12 cellular contexts compared by ENCODE assay signal in the genomic region with DNA sequence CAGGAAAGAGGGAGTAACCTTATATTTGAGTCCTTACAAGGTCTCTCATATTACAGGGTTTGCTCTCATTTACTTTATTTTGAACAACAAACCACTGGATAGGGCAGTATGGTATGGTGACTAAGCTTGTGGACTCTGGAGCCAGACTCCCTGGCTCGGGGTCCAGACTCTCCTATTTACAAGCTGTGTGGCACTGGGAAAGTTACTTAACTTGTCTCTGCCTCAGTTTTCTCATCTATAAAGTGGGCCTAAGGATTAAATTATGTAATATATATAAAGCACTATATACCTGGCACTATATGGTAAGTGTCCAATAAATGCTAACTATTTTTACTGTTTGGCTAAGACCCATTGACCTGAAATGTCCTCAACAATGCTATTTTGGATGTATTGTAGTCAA. TPM values are rescaled to one million over a fixed set of nuclear protein-coding genes. Genes with fewer than 3 reads are reported as not detected.
DNase-seq lines count a peak whose midpoint lies in the region; ATAC-seq lines count a peak whose summit lies in the region.
"Had no signal": no experiment of that assay in that cellular context is flagged by ENCODE, and none has a peak within 500 bp of the region (broad histone marks: within the 10 kb centered on the region; RNA-seq: fewer than 3 reads in every experiment).

No MANE protein-coding gene starts in this region.

- H3K79me2 ChIP-seq in GM23248 (ENCODE audit: insufficient read depth), result no peaks in the 10 kb centered on the region

- H3K27me3 ChIP-seq in GM23248 (replicated peaks; ENCODE audit: insufficient read depth) (0 out of 2 replicates have a peak, but pooled peaks cover 4% of the 10 kb centered on the region), H7 (ENCODE audit: control insufficient read depth, insufficient read depth, low read length) (peaks cover 24% of the 10 kb centered on the region)
- H3K27me3 ChIP-seq: right atrium auricular region had no signal

- H3K27me3 Mint-ChIP-seq in activated T-helper 17 cell treated with anti-CD3 and anti-CD28 coated beads, Interleukin-2, amount 50 U/mL, for 72 hours, result peaks cover 7% of the 10 kb centered on the region
- H3K27me3 Mint-ChIP-seq in natural killer cell treated with Interleukin-12 subunit alpha and Interleukin-12 subunit beta and Interleukin-15 and Interleukin-18, amount 100 ng/mL, for 72 hours, result peaks cover 12 to 14% of the 10 kb centered on the region in 2 donors

- no peak overlapping the region for H3K4me2 ChIP-seq in GM23248 (ENCODE audit: unreplicated experiment)

- H4K20me1 ChIP-seq in GM23248 (ENCODE audit: insufficient read depth), result no peaks in the 10 kb centered on the region

- no peaks in the 10 kb centered on the region for H3K4me1 Mint-ChIP-seq in activated T-helper 17 cell treated with anti-CD3 and anti-CD28 coated beads, Interleukin-2, amount 50 U/mL, for 72 hours
- peaks cover 6 to 10% of the 10 kb centered on the region in 2 donors for H3K4me1 Mint-ChIP-seq in natural killer cell treated with Interleukin-12 subunit alpha and Interleukin-12 subunit beta and Interleukin-15 and Interleukin-18, amount 100 ng/mL, for 72 hours (ENCODE audit: low read depth in 2 of 2)

- peak overlapping the region; percentile 55 for H3K4me3 Mint-ChIP-seq in activated T-helper 17 cell treated with anti-CD3 and anti-CD28 coated beads, Interleukin-2, amount 50 U/mL, for 72 hours
- H3K4me3 Mint-ChIP-seq in natural killer cell treated with Interleukin-12 subunit alpha and Interleukin-12 subunit beta and Interleukin-15 and Interleukin-18, amount 100 ng/mL, for 72 hours, result peak overlapping the region; percentile 77
- H3K4me3 Mint-ChIP-seq: stimulated activated naive B cell treated with anti-CD40 and anti-IgM and Interleukin-4, amounts not matched to agents 10 μg/mL and 1 μg/mL and 100 μg/mL, for 72 hours had no signal

- H3K4me1 ChIP-seq in GM23248 (ENCODE audit: insufficient read depth), result no peaks in the 10 kb centered on the region

- peaks cover 15% of the 10 kb centered on the region for H3F3A ChIP-seq in GM23248 (ENCODE audit: insufficient read depth)

- H3K9me3 ChIP-seq in GM23248 (ENCODE audit: low read depth), result no peaks in the 10 kb centered on the region
- H3K9me3 ChIP-seq: right atrium auricular region had no signal

- no peak overlapping the region for H3K9ac ChIP-seq in GM23248

- in situ Hi-C loops in GM23248 (cut with MboI), result no loop called here

- H3K9me3 Mint-ChIP-seq in activated T-helper 17 cell treated with anti-CD3 and anti-CD28 coated beads, Interleukin-2, amount 50 U/mL, for 72 hours, result no peaks in the 10 kb centered on the region
- no peaks in the 10 kb centered on the region for H3K9me3 Mint-ChIP-seq in natural killer cell treated with Interleukin-12 subunit alpha and Interleukin-12 subunit beta and Interleukin-15 and Interleukin-18, amount 100 ng/mL, for 72 hours
- H3K9me3 Mint-ChIP-seq: stimulated activated naive B cell treated with anti-CD40 and anti-IgM and Interleukin-4, amounts not matched to agents 10 μg/mL and 1 μg/mL and 100 μg/mL, for 72 hours had no signal

- no peak overlapping the region for H3K27ac Mint-ChIP-seq in activated T-helper 17 cell treated with anti-CD3 and anti-CD28 coated beads, Interleukin-2, amount 50 U/mL, for 72 hours
- H3K27ac Mint-ChIP-seq in natural killer cell treated with Interleukin-12 subunit alpha and Interleukin-12 subunit beta and Interleukin-15 and Interleukin-18, amount 100 ng/mL, for 72 hours, result no peak overlapping the region
- H3K27ac Mint-ChIP-seq: stimulated activated naive B cell treated with anti-CD40 and anti-IgM and Interleukin-4, amounts not matched to agents 10 μg/mL and 1 μg/mL and 100 μg/mL, for 72 hours had no signal

- no peak overlapping the region for H2AFZ ChIP-seq in GM23248

- no peaks in the 10 kb centered on the region for H3K36me3 Mint-ChIP-seq in activated T-helper 17 cell treated with anti-CD3 and anti-CD28 coated beads, Interleukin-2, amount 50 U/mL, for 72 hours (ENCODE audit: low read depth)
- no peaks in the 10 kb centered on the region for H3K36me3 Mint-ChIP-seq in natural killer cell treated with Interleukin-12 subunit alpha and Interleukin-12 subunit beta and Interleukin-15 and Interleukin-18, amount 100 ng/mL, for 72 hours
- H3K36me3 Mint-ChIP-seq: stimulated activated naive B cell treated with anti-CD40 and anti-IgM and Interleukin-4, amounts not matched to agents 10 μg/mL and 1 μg/mL and 100 μg/mL, for 72 hours had no signal

- WGBS in GM23248 (ENCODE audit: low coverage in 1 of 2, low lambda C conversion rate in 2 of 2, missing lambda C conversion rate in 2 of 2), 2 experiments, result 10 to 21% methylated on average over 1 of the region's 1 CpG

- H3K36me3 ChIP-seq in GM23248 (ENCODE audit: low read depth) (no peaks in the 10 kb centered on the region), H7 (replicated peaks; ENCODE audit: control insufficient read depth, insufficient read depth, low read length) (no peaks in the 10 kb centered on the region)
- H3K36me3 ChIP-seq: right atrium auricular region had no signal

- DNase-seq in GM23248, result peak; percentile 52
- DNase-seq in natural killer cell treated with Interleukin-12 subunit alpha and Interleukin-12 subunit beta and Interleukin-15 and Interleukin-18, amount 100 ng/mL, for 72 hours (ENCODE audit: low spot score), result no peak
- no peak for DNase-seq in stimulated activated naive CD4-positive, alpha-beta T cell treated with Interleukin-2 at 50 U/mL for 16 hours (lab: John Stamatoyannopoulos, UW)
- DNase-seq in H7, result no peak
- DNase-seq: DMS79 treated with DMSO at 0.1 percent for 48 hours; hippocampal formation; stimulated activated CD4-positive, alpha-beta T cell treated with anti-CD3 and anti-CD28 coated beads, Interleukin-4, amount 100 ng/mL, for 24 hours; stimulated activated naive B cell treated with anti-CD40 and anti-IgM and Interleukin-4, amounts not matched to agents 10 μg/mL and 1 μg/mL and 100 μg/mL, for 72 hours had no signal

- H3K4me3 ChIP-seq in GM23248, result no peak overlapping the region
- no peak overlapping the region for H3K4me3 ChIP-seq in H7 (ENCODE audit: insufficient read depth, low read depth, low read length)
- H3K4me3 ChIP-seq: right atrium auricular region had no signal

- no peaks in the 10 kb centered on the region for H3K9me2 ChIP-seq in GM23248 (ENCODE audit: insufficient read depth)

- no peak overlapping the region for H3K27ac ChIP-seq in GM23248

- no peak for ATAC-seq in activated T-helper 17 cell treated with anti-CD3 and anti-CD28 coated beads, Interleukin-2, amount 50 U/mL, for 72 hours (replicated peaks)
- no peak for ATAC-seq in natural killer cell treated with Interleukin-12 subunit alpha and Interleukin-12 subunit beta and Interleukin-15 and Interleukin-18, amount 100 ng/mL, for 72 hours
- ATAC-seq in GM21390 (IDR thresholded peaks at IDR 0.05; ENCODE audit: unreplicated experiment), result no peak
- ATAC-seq: left lobe of liver; stimulated activated naive B cell treated with anti-CD40 and anti-IgM and Interleukin-4, amounts not matched to agents 10 μg/mL and 1 μg/mL and 100 μg/mL, for 72 hours had no signal

RNA-seq across cellular contexts. Expression of a gene that starts 1.7 kb away (rescaled TPM):
- 5.8 and 6.4 TPM in 2 replicates for total RNA-seq in GM23248 (2014; rRNA removed; shearing (Covaris generic))
- polyA plus RNA-seq in GM23248 (2016; fragmentation: Nextera tagmentation; extraction: Ambion mirVana), result 0.86 and 1.1 TPM in 2 replicates
- total RNA-seq in activated T-helper 17 cell treated with anti-CD3 and anti-CD28 coated beads, Interleukin-2, amount 50 U/mL, for 72 hours, result 1 to 10 TPM in 1 of 2 donors, under 1 TPM in 1; 0.26 to 1.5 TPM
- 1 to 10 TPM in 1 of 2 donors, under 1 TPM in 1; 0.73 to 1.6 TPM for total RNA-seq in natural killer cell treated with Interleukin-12 subunit alpha and Interleukin-12 subunit beta and Interleukin-15 and Interleukin-18, amount 100 ng/mL, for 72 hours
- 15.7 and 16.8 TPM in 2 replicates for total RNA-seq in H7 (2014; rRNA removed; shearing (Covaris generic))

RNA-seq across cellular contexts. Expression of a gene that starts 25.8 kb away (rescaled TPM):
- 53.5 and 104 TPM in 2 replicates for total RNA-seq in GM23248 (2014; rRNA removed; shearing (Covaris generic))
- polyA plus RNA-seq in GM23248 (2016; fragmentation: Nextera tagmentation; extraction: Ambion mirVana), result 107 and 114 TPM in 2 replicates
- total RNA-seq in activated T-helper 17 cell treated with anti-CD3 and anti-CD28 coated beads, Interleukin-2, amount 50 U/mL, for 72 hours, result 10 to 100 TPM; 65.8 to 74.7 TPM
- 10 to 100 TPM; 69.1 to 70.1 TPM for total RNA-seq in natural killer cell treated with Interleukin-12 subunit alpha and Interleukin-12 subunit beta and Interleukin-15 and Interleukin-18, amount 100 ng/mL, for 72 hours
- 72.9 and 110 TPM in 2 replicates for total RNA-seq in H7 (2014; rRNA removed; shearing (Covaris generic))

RNA-seq across cellular contexts. Expression of a gene that starts 38.1 kb away (rescaled TPM):
- total RNA-seq in GM23248 (2014; rRNA removed; shearing (Covaris generic)), result 37.6 and 47.6 TPM in 2 replicates
- polyA plus RNA-seq in GM23248 (2016; fragmentation: Nextera tagmentation; extraction: Ambion mirVana), result 65.2 and 66.3 TPM in 2 replicates
- total RNA-seq in activated T-helper 17 cell treated with anti-CD3 and anti-CD28 coated beads, Interleukin-2, amount 50 U/mL, for 72 hours, result 100 to 1,000 TPM in 1 of 2 donors, 10 to 100 TPM in 1; 75.7 to 172 TPM
- 10 to 100 TPM; 48.6 to 92.4 TPM for total RNA-seq in natural killer cell treated with Interleukin-12 subunit alpha and Interleukin-12 subunit beta and Interleukin-15 and Interleukin-18, amount 100 ng/mL, for 72 hours
- total RNA-seq in H7 (2014; rRNA removed; shearing (Covaris generic)), result 13.9 and 17.1 TPM in 2 replicates

RNA-seq across cellular contexts. Expression of a gene that starts 45.3 kb away (rescaled TPM):
- 35.5 and 67.9 TPM in 2 replicates for total RNA-seq in GM23248 (2014; rRNA removed; shearing (Covaris generic))
- polyA plus RNA-seq in GM23248 (2016; fragmentation: Nextera tagmentation; extraction: Ambion mirVana), result 171 and 172 TPM in 2 replicates
- 100 to 1,000 TPM in 1 of 2 donors, 10 to 100 TPM in 1; 82.2 to 106 TPM for total RNA-seq in activated T-helper 17 cell treated with anti-CD3 and anti-CD28 coated beads, Interleukin-2, amount 50 U/mL, for 72 hours
- 100 to 1,000 TPM; 118 to 152 TPM for total RNA-seq in natural killer cell treated with Interleukin-12 subunit alpha and Interleukin-12 subunit beta and Interleukin-15 and Interleukin-18, amount 100 ng/mL, for 72 hours
- total RNA-seq in H7 (2014; rRNA removed; shearing (Covaris generic)), result 121 and 198 TPM in 2 replicates

RNA-seq across cellular contexts. Expression of a gene that starts 53.8 kb away (rescaled TPM):
- 211 and 242 TPM in 2 replicates for total RNA-seq in GM23248 (2014; rRNA removed; shearing (Covaris generic))
- 256 and 264 TPM in 2 replicates for polyA plus RNA-seq in GM23248 (2016; fragmentation: Nextera tagmentation; extraction: Ambion mirVana)
- 100 to 1,000 TPM in 1 of 2 donors, 10 to 100 TPM in 1; 85.0 to 113 TPM for total RNA-seq in activated T-helper 17 cell treated with anti-CD3 and anti-CD28 coated beads, Interleukin-2, amount 50 U/mL, for 72 hours
- 100 to 1,000 TPM in 1 of 2 donors, 10 to 100 TPM in 1; 91.8 to 142 TPM for total RNA-seq in natural killer cell treated with Interleukin-12 subunit alpha and Interleukin-12 subunit beta and Interleukin-15 and Interleukin-18, amount 100 ng/mL, for 72 hours
- total RNA-seq in H7 (2014; rRNA removed; shearing (Covaris generic)), result 114 and 130 TPM in 2 replicates
